In the genomic region with DNA sequence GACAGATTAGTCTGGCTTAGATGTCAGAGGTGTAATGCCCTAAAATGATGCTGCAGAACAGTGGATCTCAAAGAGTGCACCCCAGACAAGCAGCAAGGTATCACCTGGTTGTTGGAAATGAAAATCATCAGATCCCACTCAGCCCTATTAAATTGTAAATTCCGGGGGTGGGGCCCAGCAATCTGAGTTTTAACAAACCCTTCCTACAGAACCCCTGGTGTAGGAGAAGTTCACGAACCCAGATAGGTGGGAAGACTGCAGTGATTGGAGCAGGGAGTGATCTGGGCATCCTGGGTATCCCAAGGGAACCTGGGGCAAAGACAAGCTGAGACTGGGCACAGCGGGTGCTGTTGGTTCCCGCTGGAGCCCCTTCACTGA, we compare ENCODE assay signal across 18 cellular contexts. TPM values are rescaled to one million over a fixed set of nuclear protein-coding genes. Genes with fewer than 3 reads are reported as not detected.
"Had no signal": no experiment of that assay in that cellular context is flagged by ENCODE, and none has a peak within 500 bp of the region (broad histone marks: within the 10 kb centered on the region; RNA-seq: fewer than 3 reads in every experiment).

No MANE protein-coding gene starts in this region.

- H3K36me3 Mint-ChIP-seq: activated CD4-positive, alpha-beta memory T cell treated with anti-CD3 and anti-CD28 coated beads for 36 hours; activated naive CD8-positive, alpha-beta T cell treated with anti-CD3 and anti-CD28 coated beads for 36 hours; natural killer cell; stimulated activated naive B cell treated with anti-CD40 and anti-IgM and Interleukin-4, amounts not matched to agents 10 μg/mL and 1 μg/mL and 100 μg/mL, for 72 hours had no signal

- H3K27ac ChIP-seq: ovary, VCaP had no signal

- FAIRE-seq: colon, endometrium, frontal cortex had no signal

- H3K4me3 ChIP-seq: ovary had no signal

- DNase-seq: activated CD4-positive, alpha-beta memory T cell treated with anti-CD3 and anti-CD28 coated beads for 36 hours; activated CD4-positive, alpha-beta T cell treated with anti-CD3 and anti-CD28 coated beads for 1 hour; activated CD8-positive, alpha-beta memory T cell treated with anti-CD3 and anti-CD28 coated beads, Interleukin-2, amount 10 ng/mL, durations not matched to agents 7 days and 5 days; activated naive CD8-positive, alpha-beta T cell treated with anti-CD3 and anti-CD28 coated beads for 36 hours; amniotic stem cell; caudate nucleus; erythroblast; immature natural killer cell; kidney glomerular epithelial cell; natural killer cell; ovary; stimulated activated CD4-positive, alpha-beta T cell treated with anti-CD3 and anti-CD28 coated beads, Interleukin-4, amount 100 ng/mL, for 4 hours; stimulated activated naive B cell treated with anti-CD40 and anti-IgM and Interleukin-4, amounts not matched to agents 10 μg/mL and 1 μg/mL and 100 μg/mL, for 72 hours; T-helper 17 cell had no signal

- ATAC-seq: activated CD8-positive, alpha-beta memory T cell treated with anti-CD3 and anti-CD28 coated beads, Interleukin-2, amount 10 ng/mL, durations not matched to agents 7 days and 5 days; natural killer cell; T-helper 17 cell had no signal

- H3K27ac Mint-ChIP-seq: activated CD4-positive, alpha-beta memory T cell treated with anti-CD3 and anti-CD28 coated beads for 36 hours; activated CD8-positive, alpha-beta memory T cell treated with anti-CD3 and anti-CD28 coated beads, Interleukin-2, amount 10 ng/mL, durations not matched to agents 7 days and 5 days; activated naive CD8-positive, alpha-beta T cell treated with anti-CD3 and anti-CD28 coated beads for 36 hours; immature natural killer cell; natural killer cell; stimulated activated naive B cell treated with anti-CD40 and anti-IgM and Interleukin-4, amounts not matched to agents 10 μg/mL and 1 μg/mL and 100 μg/mL, for 72 hours; T-helper 17 cell had no signal

- H3K4me3 Mint-ChIP-seq: activated CD4-positive, alpha-beta memory T cell treated with anti-CD3 and anti-CD28 coated beads for 36 hours; activated CD8-positive, alpha-beta memory T cell treated with anti-CD3 and anti-CD28 coated beads, Interleukin-2, amount 10 ng/mL, durations not matched to agents 7 days and 5 days; activated naive CD8-positive, alpha-beta T cell treated with anti-CD3 and anti-CD28 coated beads for 36 hours; natural killer cell; T-helper 17 cell had no signal

- H3K36me3 ChIP-seq: ovary had no signal

- H3K9me3 ChIP-seq: ovary had no signal

- H3K9me3 Mint-ChIP-seq: activated CD4-positive, alpha-beta memory T cell treated with anti-CD3 and anti-CD28 coated beads for 36 hours; activated naive CD8-positive, alpha-beta T cell treated with anti-CD3 and anti-CD28 coated beads for 36 hours; stimulated activated naive B cell treated with anti-CD40 and anti-IgM and Interleukin-4, amounts not matched to agents 10 μg/mL and 1 μg/mL and 100 μg/mL, for 72 hours had no signal

- H3K27me3 ChIP-seq: ovary had no signal

- H3K4me1 Mint-ChIP-seq: T-helper 17 cell had no signal

RNA-seq across cellular contexts. Expression of a gene that starts 24.3 kb away (rescaled TPM):
- total RNA-seq: activated CD4-positive, alpha-beta memory T cell treated with anti-CD3 and anti-CD28 coated beads for 36 hours; activated CD8-positive, alpha-beta memory T cell treated with anti-CD3 and anti-CD28 coated beads, Interleukin-2, amount 10 ng/mL, durations not matched to agents 7 days and 5 days; activated naive CD8-positive, alpha-beta T cell treated with anti-CD3 and anti-CD28 coated beads for 36 hours had no signal
- polyA plus RNA-seq: immature natural killer cell had no signal
